In the genomic region with DNA sequence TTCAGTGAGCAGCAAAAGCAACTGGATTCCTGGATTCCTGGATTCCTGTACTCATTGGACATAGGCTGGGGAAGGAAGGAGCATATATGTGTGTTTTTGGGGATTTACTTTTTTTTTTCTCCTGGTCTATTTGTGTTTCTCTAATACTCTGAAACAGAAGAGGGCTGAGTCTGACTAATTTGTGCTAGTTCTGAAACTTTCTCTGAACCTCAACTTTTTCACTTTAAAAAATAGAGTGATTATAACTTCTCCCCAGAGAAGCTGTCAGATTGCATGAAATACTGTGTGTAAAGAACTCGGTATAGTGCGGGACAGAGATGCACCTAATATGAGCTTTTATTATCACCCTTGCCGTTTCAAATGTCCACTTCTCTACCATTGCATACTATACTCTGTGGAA, we compare ENCODE assay signal across 32 cellular contexts.
"Had no signal": no experiment of that assay in that cellular context is flagged by ENCODE, and none has a peak within 500 bp of the region (broad histone marks: within the 10 kb centered on the region; RNA-seq: fewer than 3 reads in every experiment).

No MANE protein-coding gene starts in this region.

- H3K4me1 Mint-ChIP-seq: activated B cell treated with CpG ODN at 0.5 μM for 24 hours; activated naive CD4-positive, alpha-beta T cell treated with anti-CD3 and anti-CD28 coated beads, Interleukin-2, amount 10 ng/mL, durations not matched to agents 7 days and 5 days; activated naive CD8-positive, alpha-beta T cell treated with anti-CD3 and anti-CD28 coated beads, Interleukin-2, amount 10 ng/mL, durations not matched to agents 7 days and 5 days; brain had no signal

- H3K9me3 ChIP-seq: ascending aorta, breast epithelium, colonic mucosa, esophagus muscularis mucosa, gastrocnemius medialis, heart left ventricle had no signal

- H3K4me1 ChIP-seq: ascending aorta, breast epithelium, colonic mucosa, esophagus muscularis mucosa, foreskin keratinocyte, gastrocnemius medialis, heart left ventricle had no signal

- H3K4me3 Mint-ChIP-seq: activated B cell treated with CpG ODN at 0.5 μM for 24 hours; activated CD8-positive, alpha-beta T cell treated with anti-CD3 and anti-CD28 coated beads for 36 hours; activated naive CD4-positive, alpha-beta T cell treated with anti-CD3 and anti-CD28 coated beads, Interleukin-2, amount 10 ng/mL, durations not matched to agents 7 days and 5 days; activated naive CD8-positive, alpha-beta T cell treated with anti-CD3 and anti-CD28 coated beads, Interleukin-2, amount 10 ng/mL, durations not matched to agents 7 days and 5 days; activated T-cell treated with anti-CD3 and anti-CD28 coated beads, Interleukin-2, amount 50 U/mL, for 4 hours; brain; endodermal cell; T-helper 1 cell treated with Interleukin-12 subunit alpha and Interleukin-12 subunit beta and Interleukin-4 antibody, amounts not matched to agents 30 μg/mL and 1 μg/mL, for 36 hours; T-helper 2 cell treated with Interferon-gamma antibody and Interleukin-4, amounts not matched to agents 5 μg/mL and 100 μg/mL, for 36 hours had no signal

- DNase-seq: activated B cell treated with CpG ODN at 0.5 μM for 24 hours; activated CD4-positive, alpha-beta T cell treated with anti-CD3 and anti-CD28 coated beads for 48 hours; activated CD4-positive, alpha-beta T cell treated with anti-CD3 and anti-CD28 coated beads, Interleukin-2, amount 50 U/mL, for 1 hour; activated CD4-positive, alpha-beta T cell treated with anti-CD3 and anti-CD28 coated beads, Interleukin-2, amount 50 U/mL, for 48 hours; activated CD8-positive, alpha-beta memory T cell treated with anti-CD3 and anti-CD28 coated beads for 24 hours; activated CD8-positive, alpha-beta T cell treated with anti-CD3 and anti-CD28 coated beads for 36 hours; activated gamma-delta T cell; activated naive CD4-positive, alpha-beta T cell; activated naive CD4-positive, alpha-beta T cell treated with anti-CD3 and anti-CD28 coated beads, Interleukin-2, amount 10 ng/mL, durations not matched to agents 7 days and 5 days; activated naive CD8-positive, alpha-beta T cell treated with anti-CD3 and anti-CD28 coated beads, Interleukin-2, amount 10 ng/mL, durations not matched to agents 7 days and 5 days; activated T-cell treated with anti-CD3 and anti-CD28 coated beads, Interleukin-2, amount 50 U/mL, for 4 hours; central memory CD4-positive, alpha-beta T cell; cerebellar nuclear complex; colonic mucosa; effector CD8-positive, alpha-beta T cell; endodermal cell; erythroblast; foreskin keratinocyte; gastrocnemius medialis; glutamatergic neuron; heart left ventricle; T1000; WERI-Rb-1 had no signal

- H3K27ac ChIP-seq: ascending aorta, breast epithelium, cardiac muscle cell, colonic mucosa, esophagus muscularis mucosa, foreskin keratinocyte, gastrocnemius medialis, heart left ventricle, WERI-Rb-1 had no signal

- H3K9me3 Mint-ChIP-seq: activated B cell treated with CpG ODN at 0.5 μM for 24 hours; activated CD8-positive, alpha-beta T cell treated with anti-CD3 and anti-CD28 coated beads for 36 hours; activated naive CD4-positive, alpha-beta T cell treated with anti-CD3 and anti-CD28 coated beads, Interleukin-2, amount 10 ng/mL, durations not matched to agents 7 days and 5 days; activated naive CD4-positive, alpha-beta T cell treated with anti-CD3 and anti-CD28 coated beads, Interleukin-2, amount 50 U/mL, for 72 hours; activated naive CD8-positive, alpha-beta T cell treated with anti-CD3 and anti-CD28 coated beads, Interleukin-2, amount 10 ng/mL, durations not matched to agents 7 days and 5 days; brain; endodermal cell; T-helper 1 cell treated with Interleukin-12 subunit alpha and Interleukin-12 subunit beta and Interleukin-4 antibody, amounts not matched to agents 30 μg/mL and 1 μg/mL, for 36 hours; T-helper 2 cell treated with Interferon-gamma antibody and Interleukin-4, amounts not matched to agents 5 μg/mL and 100 μg/mL, for 36 hours had no signal

- H3K27ac Mint-ChIP-seq: activated B cell treated with CpG ODN at 0.5 μM for 24 hours; activated CD8-positive, alpha-beta T cell treated with anti-CD3 and anti-CD28 coated beads for 36 hours; activated naive CD4-positive, alpha-beta T cell treated with anti-CD3 and anti-CD28 coated beads, Interleukin-2, amount 10 ng/mL, durations not matched to agents 7 days and 5 days; activated naive CD4-positive, alpha-beta T cell treated with anti-CD3 and anti-CD28 coated beads, Interleukin-2, amount 50 U/mL, for 72 hours; activated naive CD8-positive, alpha-beta T cell treated with anti-CD3 and anti-CD28 coated beads, Interleukin-2, amount 10 ng/mL, durations not matched to agents 7 days and 5 days; brain; endodermal cell; T-helper 1 cell treated with Interleukin-12 subunit alpha and Interleukin-12 subunit beta and Interleukin-4 antibody, amounts not matched to agents 30 μg/mL and 1 μg/mL, for 36 hours; T-helper 2 cell treated with Interferon-gamma antibody and Interleukin-4, amounts not matched to agents 5 μg/mL and 100 μg/mL, for 36 hours had no signal

- H3K36me3 Mint-ChIP-seq: activated naive CD4-positive, alpha-beta T cell treated with anti-CD3 and anti-CD28 coated beads, Interleukin-2, amount 10 ng/mL, durations not matched to agents 7 days and 5 days; activated naive CD4-positive, alpha-beta T cell treated with anti-CD3 and anti-CD28 coated beads, Interleukin-2, amount 50 U/mL, for 72 hours; activated naive CD8-positive, alpha-beta T cell treated with anti-CD3 and anti-CD28 coated beads, Interleukin-2, amount 10 ng/mL, durations not matched to agents 7 days and 5 days; brain had no signal

- H3K27me3 Mint-ChIP-seq: activated B cell treated with CpG ODN at 0.5 μM for 24 hours; activated CD8-positive, alpha-beta T cell treated with anti-CD3 and anti-CD28 coated beads for 36 hours; activated naive CD4-positive, alpha-beta T cell treated with anti-CD3 and anti-CD28 coated beads, Interleukin-2, amount 10 ng/mL, durations not matched to agents 7 days and 5 days; brain had no signal

- H3K27me3 ChIP-seq: ascending aorta, breast epithelium, cardiac muscle cell, colonic mucosa, esophagus muscularis mucosa, foreskin keratinocyte, gastrocnemius medialis, heart left ventricle had no signal

- H3K4me3 ChIP-seq: ascending aorta, breast epithelium, cardiac muscle cell, colonic mucosa, esophagus muscularis mucosa, gastrocnemius medialis, heart left ventricle had no signal

- ATAC-seq: activated CD4-positive, CD25-positive, alpha-beta regulatory T cell treated with anti-CD3 and anti-CD28 coated beads, Interleukin-2, amount 50 U/mL, for 24 hours; activated CD8-positive, alpha-beta T cell treated with anti-CD3 and anti-CD28 coated beads for 36 hours; activated naive CD4-positive, alpha-beta T cell treated with anti-CD3 and anti-CD28 coated beads, Interleukin-2, amount 50 U/mL, for 72 hours; activated T-cell treated with anti-CD3 and anti-CD28 coated beads, Interleukin-2, amount 50 U/mL, for 4 hours; foreskin keratinocyte; gastrocnemius medialis; heart left ventricle had no signal

- H3K36me3 ChIP-seq: ascending aorta, breast epithelium, cardiac muscle cell, colonic mucosa, esophagus muscularis mucosa, gastrocnemius medialis, heart left ventricle, WERI-Rb-1 had no signal
